ENCODE assay signal across 13 cellular contexts in the genomic region with DNA sequence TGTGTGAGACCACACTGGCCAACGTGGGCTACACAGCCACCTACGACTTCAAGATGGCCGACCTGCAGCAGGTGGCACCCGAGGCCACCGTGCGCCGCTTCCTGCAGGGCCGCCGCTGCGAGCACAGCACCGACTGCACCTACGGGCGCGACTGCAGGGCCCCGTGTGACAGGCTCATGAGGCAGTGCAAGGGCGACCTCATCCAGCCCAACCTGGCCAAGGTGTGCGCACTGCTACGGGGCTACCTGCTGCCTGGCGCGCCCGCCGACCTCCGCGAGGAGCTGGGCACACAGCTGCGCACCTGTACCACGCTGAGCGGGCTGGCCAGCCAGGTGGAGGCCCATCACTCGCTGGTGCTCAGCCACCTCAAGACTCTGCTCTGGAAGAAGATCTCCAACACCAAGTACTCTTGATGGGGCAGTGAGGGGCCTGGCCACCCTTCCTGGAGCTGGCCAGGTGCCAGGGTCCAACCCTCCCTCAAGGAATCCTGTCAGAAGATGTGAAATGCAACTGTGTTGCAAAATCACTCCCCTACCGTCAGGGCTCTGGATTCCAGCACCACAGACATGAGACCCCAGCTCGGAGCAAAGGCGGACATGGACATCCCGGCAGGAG. TPM values are rescaled to one million over a fixed set of nuclear protein-coding genes. Genes with fewer than 3 reads are reported as not detected.
DNase-seq lines count a peak whose midpoint lies in the region; ATAC-seq lines count a peak whose summit lies in the region.
"Had no signal": no experiment of that assay in that cellular context is flagged by ENCODE, and none has a peak within 500 bp of the region (broad histone marks: within the 10 kb centered on the region; RNA-seq: fewer than 3 reads in every experiment).

No MANE protein-coding gene starts in this region.

- H3K9me3 ChIP-seq in T-helper 17 cell (ENCODE audit: control insufficient read depth, low read length, poor library complexity, severe bottlenecking), result no peaks in the 10 kb centered on the region
- H3K9me3 ChIP-seq: ascending aorta, uterus had no signal

- no peaks in the 10 kb centered on the region for H3K27me3 Mint-ChIP-seq in activated naive CD8-positive, alpha-beta T cell
- peaks cover 3% of the 10 kb centered on the region for H3K27me3 Mint-ChIP-seq in activated naive CD8-positive, alpha-beta T cell treated with anti-CD3 and anti-CD28 coated beads for 36 hours
- H3K27me3 Mint-ChIP-seq in T-helper 17 cell, result no peaks in the 10 kb centered on the region

- no peak overlapping the region for H3K27ac Mint-ChIP-seq in activated naive CD8-positive, alpha-beta T cell
- H3K27ac Mint-ChIP-seq in activated naive CD8-positive, alpha-beta T cell treated with anti-CD3 and anti-CD28 coated beads for 36 hours, result no peak overlapping the region
- H3K27ac Mint-ChIP-seq in T-helper 17 cell, result no peak overlapping the region
- H3K27ac Mint-ChIP-seq in stimulated activated effector memory CD8-positive, alpha-beta T cell treated with anti-CD3 and anti-CD28 coated beads, Interleukin-12 subunit alpha, Interleukin-12 subunit beta, amount 100 ng/mL, for 72 hours, result no peak overlapping the region

- no peaks in the 10 kb centered on the region for H3K9me3 Mint-ChIP-seq in activated naive CD8-positive, alpha-beta T cell (ENCODE audit: low read depth)
- H3K9me3 Mint-ChIP-seq in activated naive CD8-positive, alpha-beta T cell treated with anti-CD3 and anti-CD28 coated beads for 36 hours, result no peaks in the 10 kb centered on the region
- no peaks in the 10 kb centered on the region for H3K9me3 Mint-ChIP-seq in stimulated activated effector memory CD8-positive, alpha-beta T cell treated with anti-CD3 and anti-CD28 coated beads, Interleukin-12 subunit alpha, Interleukin-12 subunit beta, amount 100 ng/mL, for 72 hours

- peaks cover 33% of the 10 kb centered on the region for H3K4me1 Mint-ChIP-seq in activated naive CD8-positive, alpha-beta T cell (ENCODE audit: low read depth)
- peaks cover 24% of the 10 kb centered on the region for H3K4me1 Mint-ChIP-seq in activated naive CD8-positive, alpha-beta T cell treated with anti-CD3 and anti-CD28 coated beads for 36 hours
- peaks cover 20% of the 10 kb centered on the region for H3K4me1 Mint-ChIP-seq in T-helper 17 cell
- H3K4me1 Mint-ChIP-seq in stimulated activated effector memory CD8-positive, alpha-beta T cell treated with anti-CD3 and anti-CD28 coated beads, Interleukin-12 subunit alpha, Interleukin-12 subunit beta, amount 100 ng/mL, for 72 hours, result peaks cover 28% of the 10 kb centered on the region

- peaks cover 7% of the 10 kb centered on the region for H3K36me3 Mint-ChIP-seq in activated naive CD8-positive, alpha-beta T cell
- H3K36me3 Mint-ChIP-seq in activated naive CD8-positive, alpha-beta T cell treated with anti-CD3 and anti-CD28 coated beads for 36 hours, result peaks cover 38% of the 10 kb centered on the region
- peaks cover 7% of the 10 kb centered on the region for H3K36me3 Mint-ChIP-seq in T-helper 17 cell (ENCODE audit: low read depth)
- peaks cover 77% of the 10 kb centered on the region for H3K36me3 Mint-ChIP-seq in stimulated activated effector memory CD8-positive, alpha-beta T cell treated with anti-CD3 and anti-CD28 coated beads, Interleukin-12 subunit alpha, Interleukin-12 subunit beta, amount 100 ng/mL, for 72 hours

- ATAC-seq in T-helper 17 cell (no peak), GM18511 (IDR thresholded peaks at IDR 0.05; ENCODE audit: unreplicated experiment) (no peak), HG03139 (IDR thresholded peaks at IDR 0.05; ENCODE audit: unreplicated experiment) (no peak)
- ATAC-seq in stimulated activated effector memory CD8-positive, alpha-beta T cell treated with anti-CD3 and anti-CD28 coated beads, Interleukin-12 subunit alpha, Interleukin-12 subunit beta, amount 100 ng/mL, for 72 hours, result no peak

- no peak for DNase-seq in activated naive CD8-positive, alpha-beta T cell treated with anti-CD3 and anti-CD28 coated beads for 36 hours
- no peak for DNase-seq in T-helper 17 cell
- DNase-seq in stimulated activated effector memory CD8-positive, alpha-beta T cell treated with anti-CD3 and anti-CD28 coated beads, Interleukin-12 subunit alpha, Interleukin-12 subunit beta, amount 100 ng/mL, for 72 hours (ENCODE audit: low spot score in 2 of 2), result no peak
- DNase-seq: activated CD4-positive, CD25-positive, alpha-beta regulatory T cell treated with anti-CD3 and anti-CD28 coated beads, Interleukin-2, amount 50 U/mL, for 72 hours; DMS79 treated with DMSO at 0.1 percent for 48 hours; GM23248; MM.1S; uterus had no signal

- peak overlapping the region; percentile 99 for H3K4me3 Mint-ChIP-seq in activated naive CD8-positive, alpha-beta T cell
- H3K4me3 Mint-ChIP-seq in activated naive CD8-positive, alpha-beta T cell treated with anti-CD3 and anti-CD28 coated beads for 36 hours, result no peak overlapping the region
- peak overlapping the region; percentile 15 for H3K4me3 Mint-ChIP-seq in T-helper 17 cell
- H3K4me3 Mint-ChIP-seq in stimulated activated effector memory CD8-positive, alpha-beta T cell treated with anti-CD3 and anti-CD28 coated beads, Interleukin-12 subunit alpha, Interleukin-12 subunit beta, amount 100 ng/mL, for 72 hours, result peak overlapping the region; percentile 14

RNA-seq across cellular contexts. Expression of a gene that starts 11.1 kb away (rescaled TPM):
- under 1 TPM in 1 of 2 experiments, not detected in 1; 0.10 TPM for total RNA-seq in activated naive CD8-positive, alpha-beta T cell treated with anti-CD3 and anti-CD28 coated beads for 36 hours
- total RNA-seq in T-helper 17 cell, result 1 to 10 TPM; 1.3 to 3.2 TPM
- total RNA-seq: GM23248 had no signal

RNA-seq across cellular contexts. Expression of a gene that starts 19.3 kb away (rescaled TPM):
- 1 to 10 TPM; 5.4 to 6.1 TPM for total RNA-seq in activated naive CD8-positive, alpha-beta T cell treated with anti-CD3 and anti-CD28 coated beads for 36 hours
- under 1 TPM in 1 of 2 donors, not detected in 1; 0.90 TPM for total RNA-seq in T-helper 17 cell
- total RNA-seq: GM23248 had no signal

RNA-seq across cellular contexts. Expression of a gene that starts 24.9 kb away (rescaled TPM):
- total RNA-seq in activated naive CD8-positive, alpha-beta T cell treated with anti-CD3 and anti-CD28 coated beads for 36 hours, result not detected
- not detected for total RNA-seq in T-helper 17 cell
- total RNA-seq: GM23248 had no signal

RNA-seq across cellular contexts. Expression of a gene that starts 34.6 kb away (rescaled TPM):
- total RNA-seq in activated naive CD8-positive, alpha-beta T cell treated with anti-CD3 and anti-CD28 coated beads for 36 hours, result not detected
- total RNA-seq in T-helper 17 cell, result under 1 TPM in 1 of 2 donors, not detected in 1; 0.65 TPM
- total RNA-seq: ascending aorta, GM23248, posterior vena cava had no signal

RNA-seq across cellular contexts. Expression of a gene that starts 36.2 kb away (rescaled TPM):
- 10 to 100 TPM; 14.6 to 16.1 TPM for total RNA-seq in activated naive CD8-positive, alpha-beta T cell treated with anti-CD3 and anti-CD28 coated beads for 36 hours
- total RNA-seq in T-helper 17 cell, result 1 to 10 TPM; 7.7 to 8.5 TPM
